8 cellular contexts compared by ENCODE assay signal in genomic region chr16:53433930-53434435, GRCh38. TPM values are rescaled to one million over a fixed set of nuclear protein-coding genes. Genes with fewer than 3 reads are reported as not detected.
DNase-seq lines count a peak whose midpoint lies in the region; ATAC-seq, FAIRE-seq and TF ChIP-seq lines count a peak whose summit lies in the region.

No MANE protein-coding gene starts in this region.

- H2AFZ ChIP-seq in GM12878 (ENCODE audit: control insufficient read depth, low read depth, low read length), result peak overlapping the region; percentile 72

- SMC1A ChIA-PET in GM12878 (lab: Charles Lee; ENCODE audit: uncharacterized antibody, unreplicated experiment), result interaction anchor here (0.6 to 1.9 kb wide), 5 partner anchors 17 to 79 kb away, joined by 3 to 4 read pairs (median 3); no protein-coding TSS in a partner anchor

- BruUV-seq in GM12878 (replicated peaks; lab: Mats Ljungman, UMichigan), result no TSS peak

- H3K27me3 ChIP-seq in GM12878 (replicated peaks in 1 of 2; ENCODE audit: control insufficient read depth in 2 of 2, insufficient read depth in 2 of 2, low read length in 1 of 2), result no peaks in the 10 kb centered on the region

- no peaks in the 10 kb centered on the region for H3K36me3 ChIP-seq in GM12878 (ENCODE audit: control insufficient read depth in 2 of 2, insufficient read depth in 2 of 2, low read length in 1 of 2)

- H3K4me3 ChIP-seq in LNCaP clone FGC (ENCODE audit: low read depth, low read length) (peak overlapping the region; percentile 89), GM12878 (peak overlapping the region; percentile 89)

- FAIRE-seq in GM12878 (lab: Jason Lieb, UNC), result peak; percentile 88

- no peak for TF ChIP-seq EP300 in GM12878 (IDR thresholded peaks at IDR 0.05; ENCODE audit: borderline replicate concordance in 1 of 2, control insufficient read depth in 1 of 2, low read depth in 2 of 2, low read length in 2 of 2)

- no peak for TF ChIP-seq RAD21 in GM12878 (IDR thresholded peaks at IDR 0.05; ENCODE audit: insufficient read depth, low read depth, low read length)

- DNase-seq in NCI-H1436 (lab: John Stamatoyannopoulos, UW) (peak; percentile 38), NCI-H1436 treated with DMSO at 0.1 percent for 48 hours (lab: John Stamatoyannopoulos, UW) (no peak), LNCaP clone FGC (ENCODE audit: low read depth) (no peak), GM12878 (ENCODE audit: low read depth, low spot score) (no peak), kidney glomerular epithelial cell (lab: John Stamatoyannopoulos, UW) (peak; percentile 53), RPMI8226 (no peak)
- DNase-seq in stimulated activated naive CD8-positive, alpha-beta T cell treated with anti-CD3 and anti-CD28 coated beads, Interleukin-15, Interleukin-2, amounts not matched to agents 100 U/mL and 50 U/mL, for 24 hours, result no peak

- no peak overlapping the region for H3K27ac ChIP-seq in GM12878 (ENCODE audit: control insufficient read depth, insufficient read depth)

- H3K9me3 ChIP-seq in GM12878 (replicated peaks; ENCODE audit: control insufficient read depth, insufficient read depth, low read length), result no peaks in the 10 kb centered on the region

- 29% methylated on average over 18 of the region's 18 CpGs for WGBS in GM12878 (ENCODE audit: insufficient coverage, insufficient replicate concordance, low lambda C conversion rate, missing lambda C conversion rate)

- H4K20me1 ChIP-seq in GM12878 (ENCODE audit: control insufficient read depth, insufficient read depth), result no peaks in the 10 kb centered on the region

- in situ Hi-C loops in GM12878 (cut with MboI), result no loop called here

- H3K4me2 ChIP-seq in GM12878 (ENCODE audit: control insufficient read depth, insufficient read depth), result peak overlapping the region; percentile 51

- POLR2A ChIA-PET in GM12878 (lab: Charles Lee), result interaction anchor here (0.9 to 3.6 kb wide), 4 partner anchors 20 to 245 kb away, joined by 3 to 13 read pairs (median 4); partner anchors contain the start of gene AKTIP

- ATAC-seq in GM12878 (no peak), GM18511 (IDR thresholded peaks at IDR 0.05; ENCODE audit: unreplicated experiment) (no peak)
- peak; percentile 76 for ATAC-seq in stimulated activated naive CD8-positive, alpha-beta T cell treated with anti-CD3 and anti-CD28 coated beads, Interleukin-15, Interleukin-2, amounts not matched to agents 100 U/mL and 50 U/mL, for 24 hours

- CTCF ChIA-PET in GM12878 (lab: Yijun Ruan, JAX), result no interaction called here

- no peak for TF ChIP-seq POLR2A in GM12878 (IDR thresholded peaks at IDR 0.05; ENCODE audit: low read depth, low read length)

- intact Hi-C loops in GM12878 (cut with micrococcal nuclease; ENCODE audit: unreplicated experiment), result loop anchor here (2.0 kb wide), 1 partner anchor 77 kb away; no protein-coding TSS in a partner anchor

- no peaks in the 10 kb centered on the region for H3K4me1 ChIP-seq in GM12878 (ENCODE audit: control insufficient read depth, insufficient read depth, low read length)

- no peak for TF ChIP-seq CTCF in LNCaP clone FGC (IDR thresholded peaks at IDR 0.05; ENCODE audit: control insufficient read depth, extremely low read depth, insufficient read depth)
- no peak for TF ChIP-seq CTCF in GM12878 (IDR thresholded peaks at IDR 0.05 in 2 of 3, conservative IDR thresholded peaks at IDR 0.05 in 1 of 3; ENCODE audit: control insufficient read depth in 2 of 3, extremely low read depth in 1 of 3, insufficient read depth in 1 of 3, low read depth in 3 of 3, low read length in 3 of 3)

- peak overlapping the region; percentile 71; the same call in 1 of the 2 replicates for H3K9ac ChIP-seq in GM12878 (ENCODE audit: control insufficient read depth, insufficient read depth, low read length)

- peaks cover 36% of the 10 kb centered on the region for H3K79me2 ChIP-seq in GM12878 (ENCODE audit: control insufficient read depth, insufficient read depth, low read length)

- RAD21 ChIA-PET in GM12878 (lab: Charles Lee; ENCODE audit: unreplicated experiment), result interaction anchor here (2.7 to 3.9 kb wide), 2 partner anchors 69 to 76 kb away, joined by 9 to 20 read pairs; partner anchors contain the start of gene AKTIP

TF ChIP-seq in GM12878, 131 proteins besides CTCF, POLR2A, EP300 and RAD21 (continues in another document):
- TF ChIP-seq BMI1 (IDR thresholded peaks at IDR 0.05; ENCODE audit: borderline replicate concordance) (no peak), REST (IDR thresholded peaks at IDR 0.05; ENCODE audit: low read depth, low read length) (no peak), ZBTB4 (CRISPR knock-in tag; IDR thresholded peaks at IDR 0.05) (no peak), TCF3 (IDR thresholded peaks at IDR 0.05; ENCODE audit: borderline replicate concordance, insufficient read depth, low read depth, low read length) (no peak), POU2F2 (IDR thresholded peaks at IDR 0.05; ENCODE audit: borderline replicate concordance, low read depth, low read length) (0 out of 3 replicates have a peak, but pooled peaks have one; percentile 38)

RNA-seq across cellular contexts. Expression of gene RBL2, which starts 0.3 kb away (rescaled TPM):
- total RNA-seq in GM12878 (2013; cell fraction: nucleolus; rRNA removed), result 234 and 242 TPM in 2 replicates
- total RNA-seq in GM12878 (2014; rRNA removed) (35.7 and 47.3 TPM in 2 replicates), GM12878 (2014; rRNA removed; fragmentation: Illumina TruSeq; extraction: Trizol) (34.9 and 35.4 TPM in 2 replicates), GM12878 (2021) (34.8 and 35.1 TPM in 2 replicates)
- polyA plus RNA-seq in GM12878 (2011; ENCODE audit: low read depth), result 20.0 TPM
- polyA plus RNA-seq in GM12878 (2011; rRNA removed) (107 and 128 TPM in 2 replicates), GM12878 (2014; fragmentation: Illumina TruSeq; extraction: Trizol) (46.2 and 61.4 TPM in 2 replicates), GM12878 (2014; fragmentation: Nextera tagmentation; extraction: Ambion mirVana) (10 to 100 TPM; 10.0 to 10.4 TPM), GM12878 (2014; rRNA removed) (34.9 and 45.9 TPM in 2 replicates), GM12878 (2016; fragmentation: Nextera tagmentation; extraction: Ambion mirVana) (10 to 100 TPM; 42.3 to 42.5 TPM)
- polyA plus RNA-seq in GM12878 (2011; cell fraction: cytosol; rRNA removed), result 41.5 and 48.6 TPM in 2 replicates
- polyA plus RNA-seq in GM12878 (2011; cell fraction: nucleus; rRNA removed), result 194 and 278 TPM in 2 replicates
- 23.3 and 34.7 TPM in 2 replicates for polyA plus RNA-seq in GM12878 (2012)
- 51.6 and 59.2 TPM in 2 replicates for polyA minus RNA-seq in GM12878 (2011; rRNA and poly(A)+ RNA removed)
- 26.2 and 26.9 TPM in 2 replicates for polyA minus RNA-seq in GM12878 (2011; cell fraction: cytosol; rRNA and poly(A)+ RNA removed)
- polyA minus RNA-seq in GM12878 (2011; cell fraction: nucleus; rRNA and poly(A)+ RNA removed), result 51.6 and 70.0 TPM in 2 replicates

Comparison
In these comparisons a context has a peak if more than half of its experiments do, and no peak if none do; other contexts are left out.
1. DNase-seq: peak in NCI-H1436 (single experiment) and kidney glomerular epithelial cell (single experiment); none in NCI-H1436 treated with DMSO at 0.1 percent for 48 hours (single experiment), LNCaP clone FGC (single experiment), GM12878 (single experiment), stimulated activated naive CD8-positive, alpha-beta T cell treated with anti-CD3 and anti-CD28 coated beads, Interleukin-15, Interleukin-2, amounts not matched to agents 100 U/mL and 50 U/mL, for 24 hours (single experiment) and RPMI8226 (single experiment).